2 cellular contexts compared by ENCODE assay signal in genomic region chr20:23425129-23425528, GRCh38.
TF ChIP-seq lines count a peak whose summit lies in the region.

No MANE protein-coding gene starts in this region.

TF ChIP-seq in HepG2, 621 proteins besides CTCF, POLR2A, EP300 and RAD21 (continues in another document):
- TF ChIP-seq TEAD3 (CRISPR knock-in tag; optimal IDR thresholded peaks at IDR 0.05; ENCODE audit: borderline replicate concordance) = peak; percentile 41
- peak; percentile 51 for TF ChIP-seq ZNF687 (CRISPR knock-in tag; IDR thresholded peaks at IDR 0.05)
- peak; percentile 30; the same call in 1 of the 2 replicates for TF ChIP-seq IKZF5 (CRISPR knock-in tag; IDR thresholded peaks at IDR 0.05)
- no peak for TF ChIP-seq JUND (CRISPR knock-in tag; IDR thresholded peaks at IDR 0.05)
- no peak for TF ChIP-seq ZNF619 (CRISPR knock-in tag; IDR thresholded peaks at IDR 0.05)
- TF ChIP-seq SNAPC2 (CRISPR knock-in tag; IDR thresholded peaks at IDR 0.05) = no peak
- 0 out of 2 replicates have a peak, but pooled peaks have one; percentile 12 for TF ChIP-seq ZBTB21 (CRISPR knock-in tag; IDR thresholded peaks at IDR 0.05)
- 0 out of 2 replicates have a peak, but pooled peaks have one; percentile 71 for TF ChIP-seq ZNF572 (CRISPR knock-in tag; IDR thresholded peaks at IDR 0.05)
- no peak for TF ChIP-seq ZNF430 (CRISPR knock-in tag; IDR thresholded peaks at IDR 0.05)
- TF ChIP-seq ZNF251 (CRISPR knock-in tag; IDR thresholded peaks at IDR 0.05) = no peak
- TF ChIP-seq BHLHE40 (IDR thresholded peaks at IDR 0.05; ENCODE audit: low read length) = no peak
- TF ChIP-seq ZNF607 (CRISPR knock-in tag; IDR thresholded peaks at IDR 0.05; ENCODE audit: borderline replicate concordance) = no peak
- TF ChIP-seq CCAR2 (optimal IDR thresholded peaks at IDR 0.05; ENCODE audit: low read depth, low read length) = no peak
- TF ChIP-seq FUBP1 (CRISPR knock-in tag; IDR thresholded peaks at IDR 0.05; ENCODE audit: borderline replicate concordance) = no peak
- TF ChIP-seq PHF20 (CRISPR knock-in tag; IDR thresholded peaks at IDR 0.05) = no peak
- TF ChIP-seq FOXO4 (CRISPR knock-in tag; conservative IDR thresholded peaks at IDR 0.05) = no peak
- no peak for TF ChIP-seq KDM5B (CRISPR knock-in tag; IDR thresholded peaks at IDR 0.05; ENCODE audit: borderline replicate concordance)
- TF ChIP-seq HMG20B (CRISPR knock-in tag; conservative IDR thresholded peaks at IDR 0.05) = no peak
- TF ChIP-seq ZNF720 (CRISPR knock-in tag; IDR thresholded peaks at IDR 0.05) = 0 out of 2 replicates have a peak, but pooled peaks have one; percentile 11
- no peak for TF ChIP-seq NONO (IDR thresholded peaks at IDR 0.05)
- TF ChIP-seq NONO (CRISPR knock-in tag; conservative IDR thresholded peaks at IDR 0.05) = no peak
- no peak for TF ChIP-seq ATF1 (CRISPR knock-in tag; IDR thresholded peaks at IDR 0.05)
- 0 out of 2 replicates have a peak, but pooled peaks have one; percentile 43 for TF ChIP-seq ZNF501 (CRISPR knock-in tag; IDR thresholded peaks at IDR 0.05)
- TF ChIP-seq ARNT (IDR thresholded peaks at IDR 0.05) = no peak
- TF ChIP-seq ZFX (CRISPR knock-in tag; IDR thresholded peaks at IDR 0.05; ENCODE audit: low read depth) = 0 out of 2 replicates have a peak, but pooled peaks have one; percentile 30
- TF ChIP-seq MAF1 (CRISPR knock-in tag; IDR thresholded peaks at IDR 0.05; ENCODE audit: borderline replicate concordance) = no peak
- TF ChIP-seq PHF21A (CRISPR knock-in tag; IDR thresholded peaks at IDR 0.05) = no peak
- no peak for TF ChIP-seq HNRNPLL (IDR thresholded peaks at IDR 0.05; ENCODE audit: low read depth, low read length, poor library complexity, severe bottlenecking)
- no peak for TF ChIP-seq STAG1 (CRISPR knock-in tag; IDR thresholded peaks at IDR 0.05)

TF ChIP-seq in H1, 55 proteins besides CTCF, POLR2A, EP300 and RAD21:
- TF ChIP-seq TAF1 (IDR thresholded peaks at IDR 0.05; ENCODE audit: low read depth, low read length) = no peak
- TF ChIP-seq SIRT6 (IDR thresholded peaks at IDR 0.05; ENCODE audit: low read length) = no peak
- TF ChIP-seq GABPA (IDR thresholded peaks at IDR 0.05; ENCODE audit: borderline replicate concordance, insufficient read depth, low read length) = no peak
- TF ChIP-seq PHF8 (conservative IDR thresholded peaks at IDR 0.05; ENCODE audit: low read depth, low read length) = no peak
- no peak for TF ChIP-seq HDAC2 (IDR thresholded peaks at IDR 0.05; ENCODE audit: borderline replicate concordance in 1 of 2, low read depth in 2 of 2, low read length in 2 of 2)
- TF ChIP-seq CHD1 (IDR thresholded peaks at IDR 0.05; ENCODE audit: low read depth, low read length) = no peak
- no peak for TF ChIP-seq USF2 (IDR thresholded peaks at IDR 0.05; ENCODE audit: low read length)
- no peak for TF ChIP-seq SP2 (IDR thresholded peaks at IDR 0.05; ENCODE audit: low read length)
- TF ChIP-seq RFX5 (IDR thresholded peaks at IDR 0.05; ENCODE audit: borderline replicate concordance, low read depth, low read length) = no peak
- no peak for TF ChIP-seq ASH2L (IDR thresholded peaks at IDR 0.05; ENCODE audit: low read length)
- no peak for TF ChIP-seq E2F6 (IDR thresholded peaks at IDR 0.05)
- TF ChIP-seq KDM4A (IDR thresholded peaks at IDR 0.05; ENCODE audit: low read depth, low read length, severe bottlenecking) = no peak
- TF ChIP-seq SAP30 (IDR thresholded peaks at IDR 0.05; ENCODE audit: insufficient read depth, insufficient replicate concordance, low read length) = no peak
- no peak for TF ChIP-seq TAF7 (optimal IDR thresholded peaks at IDR 0.05; ENCODE audit: borderline replicate concordance, low read depth, low read length)
- no peak for TF ChIP-seq SP1 (IDR thresholded peaks at IDR 0.05; ENCODE audit: low read depth, low read length)
- no peak for TF ChIP-seq JUN (IDR thresholded peaks at IDR 0.05; ENCODE audit: low read depth, low read length)
